In genomic region chr2:74152954-74153353, GRCh38 we compare ENCODE assay signal across 15 cellular contexts.
"Had no signal": no experiment of that assay in that cellular context is flagged by ENCODE, and none has a peak within 500 bp of the region (broad histone marks: within the 10 kb centered on the region; RNA-seq: fewer than 3 reads in every experiment).

No MANE protein-coding gene starts in this region.

- H3K4me3 Mint-ChIP-seq: activated naive CD4-positive, alpha-beta T cell treated with anti-CD3 and anti-CD28 coated beads, Interleukin-2, amount 50 U/mL, for 24 hours; dendritic cell treated with granulocyte-macrophage colony-stimulating factor and Interleukin-4, amounts not matched to agents 40 ng/mL and 50 ng/mL, for 4 days; effector memory CD8-positive, alpha-beta T cell; T-cell had no signal

- H3K9me3 ChIP-seq: gastroesophageal sphincter, tibial nerve had no signal

- H3K4me2 ChIP-seq: hepatocyte had no signal

- H3K27ac Mint-ChIP-seq: activated naive CD4-positive, alpha-beta T cell treated with anti-CD3 and anti-CD28 coated beads, Interleukin-2, amount 50 U/mL, for 24 hours had no signal

- H3K9me3 Mint-ChIP-seq: activated naive CD4-positive, alpha-beta T cell treated with anti-CD3 and anti-CD28 coated beads, Interleukin-2, amount 50 U/mL, for 24 hours; dendritic cell treated with granulocyte-macrophage colony-stimulating factor and Interleukin-4, amounts not matched to agents 40 ng/mL and 50 ng/mL, for 4 days; effector memory CD8-positive, alpha-beta T cell; T-cell had no signal

- H2AFZ ChIP-seq: hepatocyte had no signal

- H3K79me2 ChIP-seq: hepatocyte had no signal

- H3K4me3 ChIP-seq: gastroesophageal sphincter, hepatocyte, SK-N-MC, skin epidermis, tibial nerve had no signal

- H3K27ac ChIP-seq: brain microvascular endothelial cell, gastroesophageal sphincter, hepatocyte, SK-N-MC, skin epidermis, tibial nerve, VCaP had no signal

- DNase-seq: activated CD4-positive, alpha-beta T cell treated with anti-CD3 and anti-CD28 coated beads for 4 hours; brain microvascular endothelial cell; cerebellar nuclear complex; effector memory CD8-positive, alpha-beta T cell; left ventricle myocardium superior; mesendoderm; T-cell had no signal

- H3K4me1 Mint-ChIP-seq: activated naive CD4-positive, alpha-beta T cell treated with anti-CD3 and anti-CD28 coated beads, Interleukin-2, amount 50 U/mL, for 24 hours had no signal

- H3K27me3 ChIP-seq: brain microvascular endothelial cell, gastroesophageal sphincter, hepatocyte, tibial nerve had no signal

- H3K27me3 Mint-ChIP-seq: activated naive CD4-positive, alpha-beta T cell treated with anti-CD3 and anti-CD28 coated beads, Interleukin-2, amount 50 U/mL, for 24 hours; dendritic cell treated with granulocyte-macrophage colony-stimulating factor and Interleukin-4, amounts not matched to agents 40 ng/mL and 50 ng/mL, for 4 days; effector memory CD8-positive, alpha-beta T cell; T-cell had no signal

- ATAC-seq: effector memory CD8-positive, alpha-beta T cell; gastroesophageal sphincter; left ventricle myocardium superior; T-cell had no signal
